3 cellular contexts compared by ENCODE assay signal in genomic region chr1:11869650-11870207, GRCh38.
TF ChIP-seq lines count a peak whose summit lies in the region.

No MANE protein-coding gene starts in this region.

TF ChIP-seq in HEK293, 187 proteins besides CTCF, POLR2A, EP300 and RAD21:
- TF ChIP-seq ZBTB6 (tag by site-specific recombination; IDR thresholded peaks at IDR 0.05) (peak; percentile 67; the same call in 1 of the 2 replicates), GLIS1 (tag by site-specific recombination; IDR thresholded peaks at IDR 0.05) (peak; percentile 79), ZBTB49 (tag by site-specific recombination; IDR thresholded peaks at IDR 0.05; ENCODE audit: low read depth) (no peak)

TF ChIP-seq in K562, 482 proteins besides CTCF, POLR2A, EP300 and RAD21:
- no peak for TF ChIP-seq RBM17 (IDR thresholded peaks at IDR 0.05; ENCODE audit: borderline replicate concordance, low read depth, low read length)
- TF ChIP-seq, protein P1, sequence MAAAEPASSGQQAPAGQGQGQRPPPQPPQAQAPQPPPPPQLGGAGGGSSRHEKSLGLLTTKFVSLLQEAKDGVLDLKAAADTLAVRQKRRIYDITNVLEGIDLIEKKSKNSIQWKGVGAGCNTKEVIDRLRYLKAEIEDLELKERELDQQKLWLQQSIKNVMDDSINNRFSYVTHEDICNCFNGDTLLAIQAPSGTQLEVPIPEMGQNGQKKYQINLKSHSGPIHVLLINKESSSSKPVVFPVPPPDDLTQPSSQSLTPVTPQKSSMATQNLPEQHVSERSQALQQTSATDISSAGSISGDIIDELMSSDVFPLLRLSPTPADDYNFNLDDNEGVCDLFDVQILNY (CRISPR knock-in tag; IDR thresholded peaks at IDR 0.05) = no peak
- TF ChIP-seq CBFB (CRISPR knock-in tag; IDR thresholded peaks at IDR 0.05) = no peak
- no peak for TF ChIP-seq CBX5 (IDR thresholded peaks at IDR 0.05; ENCODE audit: borderline replicate concordance, low read depth)
- TF ChIP-seq, protein P2, sequence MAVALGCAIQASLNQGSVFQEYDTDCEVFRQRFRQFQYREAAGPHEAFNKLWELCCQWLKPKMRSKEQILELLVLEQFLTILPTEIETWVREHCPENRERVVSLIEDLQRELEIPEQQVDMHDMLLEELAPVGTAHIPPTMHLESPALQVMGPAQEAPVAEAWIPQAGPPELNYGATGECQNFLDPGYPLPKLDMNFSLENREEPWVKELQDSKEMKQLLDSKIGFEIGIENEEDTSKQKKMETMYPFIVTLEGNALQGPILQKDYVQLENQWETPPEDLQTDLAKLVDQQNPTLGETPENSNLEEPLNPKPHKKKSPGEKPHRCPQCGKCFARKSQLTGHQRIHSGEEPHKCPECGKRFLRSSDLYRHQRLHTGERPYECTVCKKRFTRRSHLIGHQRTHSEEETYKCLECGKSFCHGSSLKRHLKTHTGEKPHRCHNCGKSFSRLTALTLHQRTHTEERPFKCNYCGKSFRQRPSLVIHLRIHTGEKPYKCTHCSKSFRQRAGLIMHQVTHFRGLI (CRISPR knock-in tag; IDR thresholded peaks at IDR 0.05) = no peak
- no peak for TF ChIP-seq ZNF740 (CRISPR knock-in tag; IDR thresholded peaks at IDR 0.05)
- TF ChIP-seq ZNF740 (tag; IDR thresholded peaks at IDR 0.05) = no peak

TF ChIP-seq in HepG2, 621 proteins besides CTCF, POLR2A, EP300 and RAD21:
- TF ChIP-seq TBL1XR1 (IDR thresholded peaks at IDR 0.05; ENCODE audit: borderline replicate concordance, low read length, partially characterized antibody) = no peak
- TF ChIP-seq ZBTB26 (CRISPR knock-in tag; IDR thresholded peaks at IDR 0.05; ENCODE audit: borderline replicate concordance) = peak; percentile 94
